ENCODE assay signal across 8 cellular contexts in the genomic region with DNA sequence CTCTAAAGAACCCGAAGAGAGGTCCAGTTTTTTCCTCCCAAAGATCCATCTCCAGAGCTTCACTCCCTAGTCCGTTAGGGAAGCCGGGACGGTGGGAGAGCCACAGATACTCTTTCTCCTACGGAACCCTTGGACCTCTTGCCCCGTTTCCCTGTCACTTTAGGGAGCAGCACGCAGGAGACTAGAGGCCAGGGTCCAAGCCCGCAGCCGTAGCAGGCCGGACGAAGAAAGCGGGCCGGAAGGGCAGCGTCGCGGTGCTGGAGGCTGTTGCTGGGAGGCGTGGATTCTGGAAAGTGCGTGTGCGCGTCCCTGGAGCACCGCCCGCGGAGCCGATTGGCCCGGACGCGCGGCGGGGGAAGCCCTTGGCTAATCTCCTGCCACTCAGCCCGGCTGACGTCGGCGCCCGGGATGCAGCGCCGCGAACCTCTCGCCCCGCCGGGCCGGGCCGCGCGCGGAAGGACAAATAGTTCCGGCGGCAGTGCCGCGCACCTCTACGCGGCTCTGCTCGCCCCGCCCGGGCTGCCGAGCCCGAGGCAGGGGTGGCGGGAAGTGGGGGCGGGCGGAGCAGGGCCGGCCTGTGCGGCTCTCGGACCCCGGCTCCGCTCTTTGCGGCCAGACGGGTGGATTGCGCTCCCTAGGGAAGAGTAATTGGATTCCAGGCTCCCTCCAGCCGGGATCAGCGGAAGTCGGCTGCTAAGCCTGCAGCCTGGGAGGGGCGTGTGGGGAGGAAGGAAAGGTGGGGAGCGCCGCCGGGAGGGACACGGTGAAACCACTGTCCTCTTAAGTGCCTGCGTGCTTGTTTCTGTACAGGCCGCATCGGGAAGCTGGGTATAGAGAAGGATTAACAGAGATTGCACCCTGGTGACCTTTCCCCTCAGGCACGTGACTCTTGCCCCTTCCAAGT. TPM values are rescaled to one million over a fixed set of nuclear protein-coding genes. Genes with fewer than 3 reads are reported as not detected.
DNase-seq lines count a peak whose midpoint lies in the region; ATAC-seq and TF ChIP-seq lines count a peak whose summit lies in the region.

No MANE protein-coding gene starts in this region.

- peaks cover 6% of the 10 kb centered on the region for H3K27me3 Mint-ChIP-seq in GM23338 (ENCODE audit: insufficient read depth, low read depth, poor library complexity)
- H3K27me3 Mint-ChIP-seq in natural killer cell treated with Interleukin-12 subunit alpha and Interleukin-12 subunit beta and Interleukin-15 and Interleukin-18, amount 100 ng/mL, for 72 hours: no peaks in the 10 kb centered on the region

- no peaks in the 10 kb centered on the region for H3K36me3 ChIP-seq in GM23338 (ENCODE audit: insufficient read depth)

- no peaks in the 10 kb centered on the region for H3K9me3 Mint-ChIP-seq in GM23338
- H3K9me3 Mint-ChIP-seq in natural killer cell treated with Interleukin-12 subunit alpha and Interleukin-12 subunit beta and Interleukin-15 and Interleukin-18, amount 100 ng/mL, for 72 hours: no peaks in the 10 kb centered on the region

- peaks cover 25% of the 10 kb centered on the region for H3K4me1 ChIP-seq in GM23338 (ENCODE audit: insufficient read depth)

- peaks cover 22% of the 10 kb centered on the region for H3F3A ChIP-seq in GM23338 (replicated peaks; ENCODE audit: low read depth)

- H3K36me3 Mint-ChIP-seq in GM23338 (ENCODE audit: low read depth): peaks cover 3% of the 10 kb centered on the region; the same call in 1 of the 3 replicates
- no peaks in the 10 kb centered on the region for H3K36me3 Mint-ChIP-seq in natural killer cell treated with Interleukin-12 subunit alpha and Interleukin-12 subunit beta and Interleukin-15 and Interleukin-18, amount 100 ng/mL, for 72 hours

- peaks cover 27% of the 10 kb centered on the region for H3K4me1 Mint-ChIP-seq in GM23338
- H3K4me1 Mint-ChIP-seq in natural killer cell treated with Interleukin-12 subunit alpha and Interleukin-12 subunit beta and Interleukin-15 and Interleukin-18, amount 100 ng/mL, for 72 hours (ENCODE audit: low read depth in 2 of 2): peaks cover 21 to 23% of the 10 kb centered on the region in 2 donors

- peak overlapping the region; percentile 74 for H3K4me3 ChIP-seq in GM23338
- H3K4me3 ChIP-seq in fibroblast of pulmonary artery (replicated peaks; ENCODE audit: low read depth, low read length): peak overlapping the region; percentile 58

- H3K4me3 Mint-ChIP-seq in GM23338: peak overlapping the region; percentile 81
- peak overlapping the region; percentile 91 for H3K4me3 Mint-ChIP-seq in natural killer cell treated with Interleukin-12 subunit alpha and Interleukin-12 subunit beta and Interleukin-15 and Interleukin-18, amount 100 ng/mL, for 72 hours

- H3K27ac ChIP-seq in GM23338 (ENCODE audit: low read depth): peak overlapping the region; percentile 98

- peak overlapping the region; percentile 80 for H2AFZ ChIP-seq in GM23338

- H3K79me2 ChIP-seq in GM23338 (replicated peaks; ENCODE audit: insufficient read depth): no peaks in the 10 kb centered on the region

- peak overlapping the region; percentile 93 for H3K27ac Mint-ChIP-seq in GM23338
- H3K27ac Mint-ChIP-seq in natural killer cell treated with Interleukin-12 subunit alpha and Interleukin-12 subunit beta and Interleukin-15 and Interleukin-18, amount 100 ng/mL, for 72 hours: peak overlapping the region; percentile 85 to 87

- 0 out of 2 replicates have a peak, but pooled peaks cover under 1% of the 10 kb centered on the region for H3K27me3 ChIP-seq in GM23338 (ENCODE audit: insufficient read depth)

- peak overlapping the region; percentile 80 for H3K4me2 ChIP-seq in GM23338

- no peaks in the 10 kb centered on the region for H3K9me2 ChIP-seq in GM23338 (ENCODE audit: insufficient read depth)

- TF ChIP-seq CTCF in GM23338 (conservative IDR thresholded peaks at IDR 0.05; ENCODE audit: low read depth in 2 of 2) (no peak; a peak in 1 of 4 replicates), fibroblast of pulmonary artery (IDR thresholded peaks at IDR 0.05; ENCODE audit: low read length, missing control alignments) (no peak)

- ATAC-seq in GM23338: peak; percentile 89
- ATAC-seq in natural killer cell treated with Interleukin-12 subunit alpha and Interleukin-12 subunit beta and Interleukin-15 and Interleukin-18, amount 100 ng/mL, for 72 hours: peak; percentile 93 to 96

- H4K20me1 ChIP-seq in GM23338 (replicated peaks; ENCODE audit: insufficient read depth): no peaks in the 10 kb centered on the region

- DNase-seq in EL (peak; percentile 96), GM23338 (ENCODE audit: low spot score) (peak; percentile 95), LHCN-M2 (ENCODE audit: low read depth) (peak; percentile 93), RPMI7951 (ENCODE audit: low read depth) (peak; percentile 97), fibroblast of pulmonary artery (ENCODE audit: low read depth) (peak; percentile 98)
- peak; percentile 72 for DNase-seq in activated T-helper 9 cell treated with anti-CD3 and anti-CD28 coated beads, Interleukin-2, amount 50 U/mL, for 16 hours (ENCODE audit: low read depth)
- DNase-seq in natural killer cell treated with Interleukin-12 subunit alpha and Interleukin-12 subunit beta and Interleukin-15 and Interleukin-18, amount 100 ng/mL, for 72 hours (ENCODE audit: low spot score): peak; percentile 90
- peak; percentile 67 to 81 (median 74) for DNase-seq in stimulated activated naive CD4-positive, alpha-beta T cell (lab: John Stamatoyannopoulos, UW)

TF ChIP-seq in GM23338, 12 proteins besides CTCF, POLR2A, EP300 and RAD21 (continues in another document):
- TF ChIP-seq POLR2AphosphoS5 (IDR thresholded peaks at IDR 0.05; ENCODE audit: low read depth) (peak; percentile 86), STAT1 (IDR thresholded peaks at IDR 0.05; ENCODE audit: unreplicated experiment) (no peak), CREB1 (CRISPR knock-in tag; IDR thresholded peaks at IDR 0.05; ENCODE audit: low read depth) (peak; percentile 90), ZNF114 (CRISPR knock-in tag; IDR thresholded peaks at IDR 0.05) (no peak), NANOG (IDR thresholded peaks at IDR 0.05; ENCODE audit: borderline replicate concordance) (no peak), EZH2 (IDR thresholded peaks at IDR 0.05; ENCODE audit: low read depth, unreplicated experiment) (no peak), ZNF331 (CRISPR knock-in tag; IDR thresholded peaks at IDR 0.05; ENCODE audit: low read depth) (no peak), JUNB (IDR thresholded peaks at IDR 0.05; ENCODE audit: unreplicated experiment) (no peak)
- TF ChIP-seq, protein P1, sequence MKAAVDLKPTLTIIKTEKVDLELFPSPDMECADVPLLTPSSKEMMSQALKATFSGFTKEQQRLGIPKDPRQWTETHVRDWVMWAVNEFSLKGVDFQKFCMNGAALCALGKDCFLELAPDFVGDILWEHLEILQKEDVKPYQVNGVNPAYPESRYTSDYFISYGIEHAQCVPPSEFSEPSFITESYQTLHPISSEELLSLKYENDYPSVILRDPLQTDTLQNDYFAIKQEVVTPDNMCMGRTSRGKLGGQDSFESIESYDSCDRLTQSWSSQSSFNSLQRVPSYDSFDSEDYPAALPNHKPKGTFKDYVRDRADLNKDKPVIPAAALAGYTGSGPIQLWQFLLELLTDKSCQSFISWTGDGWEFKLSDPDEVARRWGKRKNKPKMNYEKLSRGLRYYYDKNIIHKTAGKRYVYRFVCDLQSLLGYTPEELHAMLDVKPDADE (IDR thresholded peaks at IDR 0.05): peak; percentile 75; the same call in 1 of the 2 replicates

RNA-seq across cellular contexts. Expression of a gene that starts 31.3 kb away (rescaled TPM):
- total RNA-seq in GM23338 (2014; rRNA removed; shearing (Covaris generic)): 69.2 and 104 TPM in 2 replicates
- 26.9 and 27.6 TPM in 2 replicates for polyA plus RNA-seq in GM23338 (2016; fragmentation: Nextera tagmentation; extraction: Ambion mirVana)
- 108 and 111 TPM in 2 replicates for total RNA-seq in LHCN-M2 (2014; rRNA removed)
- 19.7 TPM for polyA plus RNA-seq in LHCN-M2 (2012)
- 120 and 157 TPM in 2 replicates for total RNA-seq in RPMI7951 (2014; rRNA removed; shearing (Covaris generic))
- total RNA-seq in natural killer cell treated with Interleukin-12 subunit alpha and Interleukin-12 subunit beta and Interleukin-15 and Interleukin-18, amount 100 ng/mL, for 72 hours: 100 to 1,000 TPM in 1 of 2 donors, 10 to 100 TPM in 1; 69.4 to 140 TPM

Comparison
In these comparisons a context has a peak if more than half of its experiments do, and no peak if none do; other contexts are left out.
1. Peak in every context shown above with its lines: DNase-seq, ATAC-seq, H3K4me3 ChIP-seq and H3K27ac ChIP-seq.